Comparison of ENCODE assay signal across 27 cellular contexts in genomic region chr17:70242781-70243437, GRCh38.
A peak's percentile ranks its signal among the peaks of the same experiment; 100 is the strongest.
DNase-seq lines count a peak whose midpoint lies in the region; FAIRE-seq and TF ChIP-seq lines count a peak whose summit lies in the region.
"Had no signal": no experiment of that assay in that cellular context is flagged by ENCODE, and none has a peak within 500 bp of the region (broad histone marks: within the 10 kb centered on the region; RNA-seq: fewer than 3 reads in every experiment).

No MANE protein-coding gene starts in this region.

- no peaks in the 10 kb centered on the region for H3K4me1 ChIP-seq in small intestine (ENCODE audit: control insufficient read depth in 2 of 2, insufficient read depth in 1 of 2, low read depth in 1 of 2, low read length in 1 of 2)
- no peaks in the 10 kb centered on the region for H3K4me1 ChIP-seq in A673 (ENCODE audit: insufficient read depth, low read length, poor library complexity, severe bottlenecking)
- H3K4me1 ChIP-seq: esophagus muscularis mucosa, Peyer's patch, SJCRH30 had no signal

- H3K27me3 ChIP-seq in small intestine (ENCODE audit: control insufficient read depth in 2 of 2, insufficient read depth in 2 of 2, low read length in 2 of 2), result no peaks in the 10 kb centered on the region
- peaks cover 18% of the 10 kb centered on the region for H3K27me3 ChIP-seq in A673 (replicated peaks; ENCODE audit: insufficient read depth, low read depth, low read length, poor library complexity)
- H3K27me3 ChIP-seq: esophagus muscularis mucosa, Peyer's patch, SJCRH30 had no signal

- CTCF ChIA-PET in A673 (lab: Charles Lee), result no interaction called here

- POLR2A ChIA-PET in A673 (lab: Charles Lee; ENCODE audit: low non-redundant PET), result no interaction called here

- H3K27ac ChIP-seq in small intestine (ENCODE audit: low read depth in 1 of 2, low read length in 1 of 2) (no peak overlapping the region), A673 (ENCODE audit: low read depth, low read length, poor library complexity, severe bottlenecking) (no peak overlapping the region)
- H3K27ac ChIP-seq: esophagus muscularis mucosa, GM23248, KMS-11, Peyer's patch, SJCRH30, skin epidermis had no signal

- peak; percentile 15 for FAIRE-seq in small intestine (lab: Jason Lieb, UNC)

- H3K36me3 ChIP-seq in small intestine (ENCODE audit: control insufficient read depth in 2 of 2, insufficient read depth in 2 of 2, low read length in 2 of 2), result no peaks in the 10 kb centered on the region
- no peaks in the 10 kb centered on the region for H3K36me3 ChIP-seq in A673 (ENCODE audit: insufficient read depth, low read length, poor library complexity, severe bottlenecking)
- H3K36me3 ChIP-seq: esophagus muscularis mucosa, Peyer's patch, SJCRH30 had no signal

- BruUV-seq in A673 (replicated peaks; lab: Mats Ljungman, UMichigan), result no TSS peak

- H3K4me3 ChIP-seq in small intestine (ENCODE audit: low read depth in 1 of 2, low read length in 2 of 2), result no peak overlapping the region
- H3K4me3 ChIP-seq in A673 (ENCODE audit: low read depth, low read length, poor library complexity, severe bottlenecking), result no peak overlapping the region
- H3K4me3 ChIP-seq: esophagus muscularis mucosa, GM23248, Peyer's patch, SJCRH30, skin epidermis had no signal

- no peak for TF ChIP-seq CTCF in GM20000 (IDR thresholded peaks at IDR 0.05; ENCODE audit: extremely low read depth, missing control alignments)
- no peak for TF ChIP-seq CTCF in A673 (conservative IDR thresholded peaks at IDR 0.05; ENCODE audit: low read depth, low read length)

- peak; percentile 26 for DNase-seq in HT-29 (ENCODE audit: low spot score)
- DNase-seq in astrocyte of the hippocampus (ENCODE audit: low read depth, low spot score), result peak; percentile 37
- DNase-seq in foreskin melanocyte, result peak; percentile 47
- peak; percentile 57 for DNase-seq in small intestine
- DNase-seq in SHP77 (lab: John Stamatoyannopoulos, UW), result no peak
- DNase-seq in GM20000 (ENCODE audit: low spot score), result no peak
- no peak for DNase-seq in A673 (ENCODE audit: low spot score)
- DNase-seq: activated CD4-positive, alpha-beta T cell treated with anti-CD3 and anti-CD28 coated beads, Interleukin-2, amount 50 U/mL, for 48 hours; activated naive CD4-positive, alpha-beta T cell treated with anti-CD3 and anti-CD28 coated beads for 36 hours; amygdala; endodermal cell; GM23248; islet precursor cell; midbrain; naive thymus-derived CD8-positive, alpha-beta T cell; NCI-H510A treated with DMSO at 0.1 percent for 48 hours; nucleus accumbens; Peyer's patch; retina; SJCRH30; stimulated activated CD4-positive, alpha-beta T cell treated with anti-CD3 and anti-CD28 coated beads, Interleukin-1b, Interleukin-23, amount 100 ng/mL, for 48 hours; stimulated activated CD8-positive, alpha-beta memory T cell treated with anti-CD3 and anti-CD28 coated beads, Interleukin-4, amount 100 ng/mL, for 48 hours; stimulated activated naive CD8-positive, alpha-beta T cell treated with anti-CD3 and anti-CD28 coated beads, Interleukin-15, amount 100 ng/mL, for 72 hours; T-helper 1 cell had no signal

- 14 to 46% (median 19%) methylated on average over 7 of the region's 7 CpGs for WGBS in small intestine, 3 donors

- H3K9me3 ChIP-seq in small intestine (ENCODE audit: control insufficient read depth, low read depth) (no peaks in the 10 kb centered on the region), A673 (ENCODE audit: low read depth, low read length, poor library complexity, severe bottlenecking) (no peaks in the 10 kb centered on the region)
- H3K9me3 ChIP-seq: esophagus muscularis mucosa, Peyer's patch, SJCRH30 had no signal

- intact Hi-C loops in A673 (cut with micrococcal nuclease; ENCODE audit: unreplicated experiment), result no loop called here

Comparison
In these comparisons a context has a peak if more than half of its experiments do, and no peak if none do; other contexts are left out.
1. DNase-seq: peak in HT-29 (single experiment), astrocyte of the hippocampus (single experiment), foreskin melanocyte (single experiment) and small intestine (single experiment); none in SHP77 (0 of 2), GM20000 (single experiment) and A673 (single experiment).